16 cellular contexts compared by ENCODE assay signal in genomic region chr14:91935621-91936020, GRCh38. TPM values are rescaled to one million over a fixed set of nuclear protein-coding genes. Genes with fewer than 3 reads are reported as not detected.
DNase-seq lines count a peak whose midpoint lies in the region; ATAC-seq and TF ChIP-seq lines count a peak whose summit lies in the region.
"Had no signal": no experiment of that assay in that cellular context is flagged by ENCODE, and none has a peak within 500 bp of the region (broad histone marks: within the 10 kb centered on the region; RNA-seq: fewer than 3 reads in every experiment).

No MANE protein-coding gene starts in this region.

- H3K36me3 ChIP-seq in heart right ventricle (peaks cover 0 to 55% (median 0%) of the 10 kb centered on the region in 9 donors), hepatocyte (replicated peaks; ENCODE audit: insufficient read depth, low read depth) (no peaks in the 10 kb centered on the region)
- H3K36me3 ChIP-seq: HAP-1 had no signal

- H4K20me1 ChIP-seq in hepatocyte (ENCODE audit: insufficient read depth, poor library complexity, severe bottlenecking) = no peaks in the 10 kb centered on the region

- H3K27me3 ChIP-seq in heart right ventricle (peaks cover 0 to 3% (median 0%) of the 10 kb centered on the region in 7 donors), hepatocyte (no peaks in the 10 kb centered on the region)

- intact Hi-C loops in heart right ventricle (cut with DNase I) = no loop called here
- intact Hi-C loops in Right ventricle myocardium superior (cut with DNase I) = no loop called here

- no peak overlapping the region for H2AFZ ChIP-seq in hepatocyte

- peak overlapping the region; percentile 29 for H3K4me2 ChIP-seq in hepatocyte

- TF ChIP-seq CTCF in heart right ventricle (IDR thresholded peaks at IDR 0.05) (no peak), hepatocyte (IDR thresholded peaks at IDR 0.05; ENCODE audit: poor library complexity) (no peak)

- H3K79me2 ChIP-seq in hepatocyte = no peaks in the 10 kb centered on the region

- H3K4me3 ChIP-seq in heart right ventricle (no peak overlapping the region), hepatocyte (no peak overlapping the region)
- H3K4me3 ChIP-seq: HAP-1 had no signal

- H3K4me1 ChIP-seq in heart right ventricle (peaks cover 0 to 17% (median 0%) of the 10 kb centered on the region in 9 donors), hepatocyte (ENCODE audit: insufficient read depth) (no peaks in the 10 kb centered on the region)
- H3K4me1 ChIP-seq: HAP-1 had no signal

- H3K9me2 ChIP-seq in hepatocyte (replicated peaks; ENCODE audit: insufficient read depth) = no peaks in the 10 kb centered on the region

- POLR2A ChIA-PET in HEK293T (lab: Yijun Ruan, JAX) = no interaction called here

- H3K9me3 ChIP-seq in heart right ventricle (peaks cover 0 to 10% (median 0%) of the 10 kb centered on the region in 11 donors), hepatocyte (ENCODE audit: low read depth) (no peaks in the 10 kb centered on the region)
- H3K9me3 ChIP-seq: HAP-1 had no signal

- ATAC-seq in heart right ventricle = no peak
- no peak for ATAC-seq in Right ventricle myocardium superior (ENCODE audit: poor library complexity)
- ATAC-seq in GM18519 (IDR thresholded peaks at IDR 0.05; ENCODE audit: low FRiP score, unreplicated experiment) = no peak
- ATAC-seq in GM21786 (IDR thresholded peaks at IDR 0.05; ENCODE audit: unreplicated experiment) = no peak

- H3K27ac ChIP-seq in heart right ventricle (peak overlapping the region in 7 of 10 donors; percentile 4 to 70 (median 39)), hepatocyte (peak overlapping the region; percentile 21)

- no peak for DNase-seq in heart right ventricle
- no peak for DNase-seq in Right ventricle myocardium superior
- no peak for DNase-seq in hepatocyte (ENCODE audit: low spot score)
- peak; percentile 51 for DNase-seq in renal cortical epithelial cell (ENCODE audit: low read depth)
- no peak for DNase-seq in HEK293T (ENCODE audit: extremely low spot score)
- DNase-seq: 8988T; C1 segment of cervical spinal cord; Calu3; CD4-positive, alpha-beta T cell; DMS 273 treated with DMSO at 0.1 percent for 48 hours; DMS79 treated with DMSO at 0.1 percent for 48 hours; EL; HFFc6 had no signal

- WGBS in heart right ventricle, 2 donors = 91 to 92% methylated on average over 6 of the region's 6 CpGs
- 72% methylated on average over 6 of the region's 6 CpGs for WGBS in hepatocyte (ENCODE audit: low lambda C conversion rate, missing lambda C conversion rate)

- CTCF ChIA-PET in HEK293T (lab: Yijun Ruan, JAX) = interaction anchor here (0.8 kb wide), 1 partner anchor 10 kb away, joined by 3 read pairs; no protein-coding TSS in a partner anchor

TF ChIP-seq in HEK293T, 16 proteins besides CTCF, POLR2A, EP300 and RAD21:
- TF ChIP-seq ARNT (IDR thresholded peaks at IDR 0.05) (no peak), NFRKB (IDR thresholded peaks at IDR 0.05) (no peak), FOXM1 (IDR thresholded peaks at IDR 0.05; ENCODE audit: borderline replicate concordance) (no peak), SUZ12 (IDR thresholded peaks at IDR 0.05) (no peak), ELF4 (IDR thresholded peaks at IDR 0.05) (no peak), L3MBTL2 (conservative IDR thresholded peaks at IDR 0.05) (no peak), FOXA1 (IDR thresholded peaks at IDR 0.05) (no peak), LEF1 (IDR thresholded peaks at IDR 0.05; ENCODE audit: borderline replicate concordance) (no peak)
- TF ChIP-seq, protein P1, sequence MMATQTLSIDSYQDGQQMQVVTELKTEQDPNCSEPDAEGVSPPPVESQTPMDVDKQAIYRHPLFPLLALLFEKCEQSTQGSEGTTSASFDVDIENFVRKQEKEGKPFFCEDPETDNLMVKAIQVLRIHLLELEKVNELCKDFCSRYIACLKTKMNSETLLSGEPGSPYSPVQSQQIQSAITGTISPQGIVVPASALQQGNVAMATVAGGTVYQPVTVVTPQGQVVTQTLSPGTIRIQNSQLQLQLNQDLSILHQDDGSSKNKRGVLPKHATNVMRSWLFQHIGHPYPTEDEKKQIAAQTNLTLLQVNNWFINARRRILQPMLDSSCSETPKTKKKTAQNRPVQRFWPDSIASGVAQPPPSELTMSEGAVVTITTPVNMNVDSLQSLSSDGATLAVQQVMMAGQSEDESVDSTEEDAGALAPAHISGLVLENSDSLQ (IDR thresholded peaks at IDR 0.05) = no peak

RNA-seq across cellular contexts. Expression of gene FBLN5, which starts 11.9 kb away (rescaled TPM):
- total RNA-seq in heart right ventricle (10 to 100 TPM; 25.3 to 91.5 (median 36.6) TPM), Right ventricle myocardium superior (70.5 TPM), hepatocyte (115 and 157 TPM in 2 replicates), renal cortical epithelial cell (3.0 TPM in 1 of 2 replicates, not detected in the other)
- polyA plus RNA-seq in heart right ventricle (10 to 100 TPM; 46.5 to 65.9 TPM), hepatocyte (337 and 359 TPM in 2 replicates)
